ENCODE assay signal across 20 cellular contexts in genomic region chr3:159196316-159196715, GRCh38.
DNase-seq lines count a peak whose midpoint lies in the region; ATAC-seq and TF ChIP-seq lines count a peak whose summit lies in the region.
"Had no signal": no experiment of that assay in that cellular context is flagged by ENCODE, and none has a peak within 500 bp of the region (broad histone marks: within the 10 kb centered on the region; RNA-seq: fewer than 3 reads in every experiment).

No MANE protein-coding gene starts in this region.

- ATAC-seq in GM23338 (peak; percentile 42; the same call in 2 of the 3 replicates), HG02678 (IDR thresholded peaks at IDR 0.05; ENCODE audit: unreplicated experiment) (no peak)
- ATAC-seq: K562, PC-3, Right ventricle myocardium inferior had no signal

- no peaks in the 10 kb centered on the region for H3K79me2 ChIP-seq in GM23338 (replicated peaks; ENCODE audit: insufficient read depth)

- no peak overlapping the region for H3K9ac ChIP-seq in BLaER1

- H3K27ac ChIP-seq in BLaER1: no peak overlapping the region
- no peak overlapping the region for H3K27ac ChIP-seq in GM23338 (ENCODE audit: low read depth)
- H3K27ac ChIP-seq in WERI-Rb-1: no peak overlapping the region
- H3K27ac ChIP-seq: SJSA1 had no signal

- no peaks in the 10 kb centered on the region for H3F3A ChIP-seq in GM23338 (replicated peaks; ENCODE audit: low read depth)

- DNase-seq in GM23338 (ENCODE audit: low spot score): no peak
- DNase-seq in NCI-H69 (lab: John Stamatoyannopoulos, UW): peak; percentile 71
- peak; percentile 47 to 67 for DNase-seq in foreskin fibroblast
- DNase-seq in WERI-Rb-1: no peak
- DNase-seq in SHP77 (lab: John Stamatoyannopoulos, UW): no peak
- no peak for DNase-seq in COLO668 (lab: John Stamatoyannopoulos, UW; ENCODE audit: unreplicated experiment)
- DNase-seq: C1 segment of cervical spinal cord; Calu3; CD8-positive, alpha-beta memory T cell; H9; HFFc6; MM.1S; NCI-H2029 treated with DMSO at 0.1 percent for 48 hours; NCI-H774; PC-3 had no signal

- peaks cover 7% of the 10 kb centered on the region; the same call in 1 of the 2 replicates for H3K9me2 ChIP-seq in GM23338 (ENCODE audit: insufficient read depth)

- 0 out of 3 replicates have a peak, but pooled peaks cover 7% of the 10 kb centered on the region for H3K9me3 Mint-ChIP-seq in GM23338

- H3K36me3 Mint-ChIP-seq in GM23338 (ENCODE audit: low read depth): no peaks in the 10 kb centered on the region

- H3K4me3 ChIP-seq in BLaER1 (no peak overlapping the region), GM23338 (no peak overlapping the region), foreskin fibroblast (ENCODE audit: low read depth in 1 of 2, low read length in 2 of 2) (no peak overlapping the region), WERI-Rb-1 (ENCODE audit: low read depth, low read length) (no peak overlapping the region)
- H3K4me3 ChIP-seq: K562, SJSA1 had no signal

- H3K4me1 ChIP-seq in BLaER1: peaks cover 15% of the 10 kb centered on the region
- H3K4me1 ChIP-seq in GM23338 (ENCODE audit: insufficient read depth): no peaks in the 10 kb centered on the region

- peaks cover 9% of the 10 kb centered on the region for H3K9me3 ChIP-seq in BLaER1
- H3K9me3 ChIP-seq in WERI-Rb-1 (ENCODE audit: severe bottlenecking): peaks cover 4% of the 10 kb centered on the region

- H3K36me3 ChIP-seq in BLaER1 (no peaks in the 10 kb centered on the region), GM23338 (ENCODE audit: insufficient read depth) (no peaks in the 10 kb centered on the region), WERI-Rb-1 (no peaks in the 10 kb centered on the region)
- H3K36me3 ChIP-seq: SJSA1 had no signal

- H3K27me3 ChIP-seq in BLaER1: no peaks in the 10 kb centered on the region
- H3K27me3 ChIP-seq in GM23338 (ENCODE audit: insufficient read depth): no peaks in the 10 kb centered on the region
- peaks cover 27% of the 10 kb centered on the region for H3K27me3 ChIP-seq in WERI-Rb-1 (ENCODE audit: insufficient read depth, low read depth, severe bottlenecking)
- H3K27me3 ChIP-seq: SJSA1 had no signal

- no peaks in the 10 kb centered on the region for H3K27me3 Mint-ChIP-seq in GM23338 (ENCODE audit: insufficient read depth, low read depth, poor library complexity)

- no peak for TF ChIP-seq CTCF in GM23338 (conservative IDR thresholded peaks at IDR 0.05; ENCODE audit: low read depth in 2 of 2)
- TF ChIP-seq CTCF in foreskin fibroblast (IDR thresholded peaks at IDR 0.05; ENCODE audit: low read depth, low read length): no peak
- no peak for TF ChIP-seq CTCF in WERI-Rb-1 (IDR thresholded peaks at IDR 0.05; ENCODE audit: low read depth, low read length)

- no peaks in the 10 kb centered on the region for H4K20me1 ChIP-seq in BLaER1
- no peaks in the 10 kb centered on the region for H4K20me1 ChIP-seq in GM23338 (replicated peaks; ENCODE audit: insufficient read depth)

- H3K4me2 ChIP-seq in BLaER1 (peak overlapping the region; percentile 59), GM23338 (no peak overlapping the region)

- 0 out of 2 replicates have a peak overlapping the region, but pooled peaks have one; percentile 23 for H3K27ac Mint-ChIP-seq in GM23338
- H3K27ac Mint-ChIP-seq: CD8-positive, alpha-beta memory T cell; HFFc6 had no signal

- H3K4me1 Mint-ChIP-seq in GM23338: peaks cover 8% of the 10 kb centered on the region
- H3K4me1 Mint-ChIP-seq: CD8-positive, alpha-beta memory T cell had no signal

- H2AFZ ChIP-seq in GM23338: no peak overlapping the region; the same call in 1 of the 2 replicates

- no peak overlapping the region for H3K4me3 Mint-ChIP-seq in GM23338
- H3K4me3 Mint-ChIP-seq: CD8-positive, alpha-beta memory T cell; H9; HFFc6 had no signal

TF ChIP-seq in GM23338, 12 proteins besides CTCF, POLR2A, EP300 and RAD21 (continues in another document):
- no peak for TF ChIP-seq EZH2 (IDR thresholded peaks at IDR 0.05; ENCODE audit: low read depth, unreplicated experiment)
- no peak for TF ChIP-seq REST (IDR thresholded peaks at IDR 0.05; ENCODE audit: unreplicated experiment)
- no peak for TF ChIP-seq ZNF462 (CRISPR knock-in tag; IDR thresholded peaks at IDR 0.05)
- TF ChIP-seq CREB1 (CRISPR knock-in tag; IDR thresholded peaks at IDR 0.05; ENCODE audit: low read depth): no peak

Comparison
In these comparisons a context has a peak if more than half of its experiments do, and no peak if none do; other contexts are left out.
1. DNase-seq: peak in NCI-H69 (single experiment) and foreskin fibroblast (2 of 2); none in GM23338 (single experiment), WERI-Rb-1 (single experiment), SHP77 (0 of 2) and COLO668 (single experiment).